ENCODE assay signal across 17 cellular contexts in genomic region chr15:82312611-82313349, GRCh38. TPM values are rescaled to one million over a fixed set of nuclear protein-coding genes. Genes with fewer than 3 reads are reported as not detected.
DNase-seq lines count a peak whose midpoint lies in the region; ATAC-seq and TF ChIP-seq lines count a peak whose summit lies in the region.
"Had no signal": no experiment of that assay in that cellular context is flagged by ENCODE, and none has a peak within 500 bp of the region (broad histone marks: within the 10 kb centered on the region; RNA-seq: fewer than 3 reads in every experiment).

No MANE protein-coding gene starts in this region.

- no peaks in the 10 kb centered on the region for H3K27me3 ChIP-seq in CD4-positive, alpha-beta T cell (ENCODE audit: control insufficient read depth, insufficient read depth, low read length)
- H3K27me3 ChIP-seq in colonic mucosa, result no peaks in the 10 kb centered on the region
- H3K27me3 ChIP-seq: body of pancreas had no signal

- no peaks in the 10 kb centered on the region for H3K4me1 Mint-ChIP-seq in CD4-positive, alpha-beta T cell (ENCODE audit: low read depth)

- no peaks in the 10 kb centered on the region for H3K9me3 ChIP-seq in CD4-positive, alpha-beta T cell (ENCODE audit: control insufficient read depth, low read length)
- H3K9me3 ChIP-seq in colonic mucosa, result no peaks in the 10 kb centered on the region
- H3K9me3 ChIP-seq: body of pancreas had no signal

- no peaks in the 10 kb centered on the region for H3K36me3 ChIP-seq in colonic mucosa

- H3K27ac ChIP-seq in CD4-positive, alpha-beta T cell (ENCODE audit: low read depth, low read length), result no peak overlapping the region
- no peak overlapping the region for H3K27ac ChIP-seq in colonic mucosa
- H3K27ac ChIP-seq: body of pancreas, foreskin keratinocyte had no signal

- no peaks in the 10 kb centered on the region for H3K9me3 Mint-ChIP-seq in CD4-positive, alpha-beta T cell

- H3K4me1 ChIP-seq in colonic mucosa, result no peaks in the 10 kb centered on the region
- H3K4me1 ChIP-seq: body of pancreas, foreskin keratinocyte had no signal

- peaks cover 14% of the 10 kb centered on the region for H3K36me3 Mint-ChIP-seq in CD4-positive, alpha-beta T cell (ENCODE audit: low read depth)

- CTCF ChIA-PET in CD4-positive, alpha-beta T cell (lab: Charles Lee), result no interaction called here

- DNase-seq in GM03348 (ENCODE audit: low spot score) (peak; percentile 43), LHCN-M2 (ENCODE audit: low read depth) (peak; percentile 57), cardiac fibroblast (ENCODE audit: low read depth in 2 of 2) (peak; percentile 11 to 25), posterior vena cava (ENCODE audit: low spot score) (peak; percentile 23), colonic mucosa (no peak)
- no peak for DNase-seq in CD4-positive, alpha-beta T cell
- DNase-seq: activated naive CD4-positive, alpha-beta T cell treated with Interleukin-2 at 50 U/mL for 16 hours; body of pancreas; DMS153; effector memory CD4-positive, alpha-beta T cell; foreskin keratinocyte; KBM-7; mammary epithelial cell had no signal

- H3K27me3 Mint-ChIP-seq in CD4-positive, alpha-beta T cell, result no peaks in the 10 kb centered on the region

- POLR2A ChIA-PET in CD4-positive, alpha-beta T cell (lab: Charles Lee), result no interaction called here

- TF ChIP-seq POLR2A in GM18505 (IDR thresholded peaks at IDR 0.05; ENCODE audit: borderline replicate concordance, extremely low read depth, insufficient read depth, insufficient read length), result no peak

- ATAC-seq in CD4-positive, alpha-beta T cell (ENCODE audit: poor library complexity), result no peak
- ATAC-seq in HG03045 (IDR thresholded peaks at IDR 0.05; ENCODE audit: unreplicated experiment) (no peak), GM18505 (IDR thresholded peaks at IDR 0.05; ENCODE audit: unreplicated experiment) (no peak)
- ATAC-seq: body of pancreas, foreskin keratinocyte, HCT116 had no signal

- TF ChIP-seq CTCF in cardiac fibroblast (IDR thresholded peaks at IDR 0.05; ENCODE audit: low read depth, low read length) (no peak), colonic mucosa (IDR thresholded peaks at IDR 0.05) (no peak)
- TF ChIP-seq CTCF in CD4-positive, alpha-beta T cell (IDR thresholded peaks at IDR 0.05), result no peak

- intact Hi-C loops in posterior vena cava (cut with DNase I) (no loop called here), colonic mucosa (cut with DNase I) (no loop called here)
- intact Hi-C loops in CD4-positive, alpha-beta T cell (cut with DNase I, micrococcal nuclease), result no loop called here

- H3K4me3 Mint-ChIP-seq in CD4-positive, alpha-beta T cell, result no peak overlapping the region

- H3K4me3 ChIP-seq in cardiac fibroblast (replicated peaks in 1 of 2; ENCODE audit: low read depth in 2 of 2, low read length in 2 of 2) (no peak overlapping the region), colonic mucosa (no peak overlapping the region)
- H3K4me3 ChIP-seq: body of pancreas had no signal

- no peak overlapping the region for H3K27ac Mint-ChIP-seq in CD4-positive, alpha-beta T cell

- H3K9ac ChIP-seq in colonic mucosa (ENCODE audit: low read depth in 2 of 2, low read length in 2 of 2), result no peak overlapping the region

RNA-seq across cellular contexts. Expression of gene GOLGA6L10, which starts 36.5 kb away (rescaled TPM):
- 0.77 and 0.80 TPM in 2 replicates for total RNA-seq in LHCN-M2 (2014; rRNA removed)
- 0.34 TPM for polyA plus RNA-seq in LHCN-M2 (2012)
- 1 to 10 TPM in 1 of 2 donors, under 1 TPM in 1; 0.48 to 1.5 TPM for total RNA-seq in posterior vena cava
- 1 to 10 TPM in 1 of 2 experiments, under 1 TPM in 1; 0.93 to 1.1 TPM for total RNA-seq in CD4-positive, alpha-beta T cell
- 1 to 10 TPM; 1.4 to 1.8 TPM for total RNA-seq in colonic mucosa

RNA-seq across cellular contexts. Expression of gene SAXO2, which starts 50.2 kb away (rescaled TPM):
- total RNA-seq in LHCN-M2 (2014; rRNA removed) (0.17 TPM in 1 of 2 replicates, not detected in the other), posterior vena cava (1 to 10 TPM; 2.1 to 5.8 TPM), colonic mucosa (under 1 TPM; 0.67 to 0.93 TPM)
- polyA plus RNA-seq in LHCN-M2 (2012), result 0.96 TPM
- total RNA-seq in CD4-positive, alpha-beta T cell, result 10 to 100 TPM; 11.1 to 14.9 TPM
- total RNA-seq: SK-MEL-5 had no signal

RNA-seq across cellular contexts. Expression of gene EFL1, which starts 50.2 kb away (rescaled TPM):
- total RNA-seq in LHCN-M2 (2014; rRNA removed) (19.6 and 20.6 TPM in 2 replicates), posterior vena cava (10 to 100 TPM in 1 of 2 donors, 1 to 10 TPM in 1; 9.1 to 17.4 TPM), colonic mucosa (10 to 100 TPM; 27.4 to 38.9 TPM)
- polyA plus RNA-seq in LHCN-M2 (2012), result 8.7 TPM
- 1 to 10 TPM; 7.1 to 7.8 TPM for total RNA-seq in CD4-positive, alpha-beta T cell

Comparison
In these comparisons a context has a peak if more than half of its experiments do, and no peak if none do; other contexts are left out.
1. DNase-seq: peak in GM03348 (single experiment), LHCN-M2 (single experiment), cardiac fibroblast (2 of 2) and posterior vena cava (single experiment); none in CD4-positive, alpha-beta T cell (0 of 10) and colonic mucosa (single experiment).